In genomic region chr1:39398278-39399010, GRCh38 we compare ENCODE assay signal across 8 cellular contexts.
DNase-seq lines count a peak whose midpoint lies in the region; ATAC-seq and TF ChIP-seq lines count a peak whose summit lies in the region.

No MANE protein-coding gene starts in this region.

- H3K36me3 ChIP-seq in Caco-2 (ENCODE audit: control insufficient read depth, insufficient read depth, low read length) (no peaks in the 10 kb centered on the region), esophagus (ENCODE audit: control insufficient read depth in 2 of 2, insufficient read depth in 2 of 2, low read length in 1 of 2) (peaks cover 0 to 2% of the 10 kb centered on the region in 2 donors)
- H3K36me3 ChIP-seq in naive thymus-derived CD4-positive, alpha-beta T cell (ENCODE audit: control insufficient read depth in 2 of 3, insufficient read depth in 3 of 3, low read length in 3 of 3), result peaks cover 0 to 4% (median 0%) of the 10 kb centered on the region in 3 experiments

- H3K9me3 Mint-ChIP-seq in Caco-2 (ENCODE audit: unreplicated experiment) (no peaks in the 10 kb centered on the region), type B pancreatic cell (no peaks in the 10 kb centered on the region)
- peaks cover 0 to 1% (median 0%) of the 10 kb centered on the region in 11 donors for H3K9me3 Mint-ChIP-seq in naive thymus-derived CD4-positive, alpha-beta T cell

- BruUV-seq in Caco-2 (replicated peaks; lab: Mats Ljungman, UMichigan), result no TSS peak

- H3K27me3 Mint-ChIP-seq in Caco-2 (ENCODE audit: insufficient read depth, unreplicated experiment) (no peaks in the 10 kb centered on the region), type B pancreatic cell (no peaks in the 10 kb centered on the region)
- H3K27me3 Mint-ChIP-seq in naive thymus-derived CD4-positive, alpha-beta T cell, result no peaks in the 10 kb centered on the region

- H3K4me3 Mint-ChIP-seq in Caco-2 (ENCODE audit: unreplicated experiment) (no peak overlapping the region), type B pancreatic cell (peak overlapping the region; percentile 77)
- H3K4me3 Mint-ChIP-seq in naive thymus-derived CD4-positive, alpha-beta T cell, result peak overlapping the region in 9 of 10 donors; percentile 8 to 66 (median 53)

- TF ChIP-seq CTCF in Caco-2 (IDR thresholded peaks at IDR 0.05; ENCODE audit: insufficient read depth in 1 of 2, low read depth in 1 of 2, low read length in 1 of 2, severe bottlenecking in 1 of 2, unreplicated experiment in 1 of 2), result no peak
- no peak for TF ChIP-seq CTCF in type B pancreatic cell (conservative IDR thresholded peaks at IDR 0.05)

- CTCF ChIA-PET in Caco-2 (lab: Charles Lee), result interaction anchor here (0.7 to 1.2 kb wide), 3 partner anchors 9 to 12 kb away, joined by 4 to 6 read pairs (median 4); no protein-coding TSS in a partner anchor
- CTCF ChIA-PET in naive thymus-derived CD4-positive, alpha-beta T cell (lab: Charles Lee), result interaction anchor here (0.7 to 2.0 kb wide), 3 partner anchors 10 to 409 kb away, joined by 3 to 6 read pairs (median 3); no protein-coding TSS in a partner anchor

- H3K27ac Mint-ChIP-seq in Caco-2 (ENCODE audit: unreplicated experiment), result peak overlapping the region; percentile 48
- H3K27ac Mint-ChIP-seq in naive thymus-derived CD4-positive, alpha-beta T cell, result peak overlapping the region in 8 of 9 donors; percentile 15 to 70 (median 38)
- H3K27ac Mint-ChIP-seq in type B pancreatic cell, result peak overlapping the region; percentile 99

- H3K36me3 Mint-ChIP-seq in Caco-2 (ENCODE audit: insufficient read depth, unreplicated experiment), result no peaks in the 10 kb centered on the region
- H3K36me3 Mint-ChIP-seq in naive thymus-derived CD4-positive, alpha-beta T cell, result peaks cover 0 to 9% (median 7%) of the 10 kb centered on the region in 5 donors
- H3K36me3 Mint-ChIP-seq in type B pancreatic cell, result no peaks in the 10 kb centered on the region

- H3K4me1 Mint-ChIP-seq in Caco-2 (ENCODE audit: low read depth, unreplicated experiment), result peaks cover 11% of the 10 kb centered on the region
- H3K4me1 Mint-ChIP-seq in naive thymus-derived CD4-positive, alpha-beta T cell, result peaks cover 48 to 74% (median 70%) of the 10 kb centered on the region in 7 donors
- H3K4me1 Mint-ChIP-seq in type B pancreatic cell (ENCODE audit: unreplicated experiment), result peaks cover 60% of the 10 kb centered on the region

- ATAC-seq in naive thymus-derived CD4-positive, alpha-beta T cell, result peak; percentile 87

- H3K9me3 ChIP-seq in Caco-2 (no peaks in the 10 kb centered on the region), esophagus (ENCODE audit: control insufficient read depth in 2 of 2, insufficient read depth in 1 of 2, low read depth in 1 of 2, low read length in 1 of 2) (no peaks in the 10 kb centered on the region)
- H3K9me3 ChIP-seq in naive thymus-derived CD4-positive, alpha-beta T cell (ENCODE audit: control insufficient read depth in 2 of 3, low read length in 3 of 3), result no peaks in the 10 kb centered on the region

- H3K27me3 ChIP-seq in Caco-2 (replicated peaks; ENCODE audit: control insufficient read depth, insufficient read depth, low read length) (no peaks in the 10 kb centered on the region), esophagus (ENCODE audit: control insufficient read depth in 1 of 2, insufficient read depth in 2 of 2, low read length in 2 of 2) (no peaks in the 10 kb centered on the region)
- no peaks in the 10 kb centered on the region for H3K27me3 ChIP-seq in naive thymus-derived CD4-positive, alpha-beta T cell (ENCODE audit: control insufficient read depth in 2 of 2, insufficient read depth in 2 of 2, low read length in 2 of 2)

- WGBS in esophagus, 2 donors, result 40 to 44% methylated on average over 6 of the region's 6 CpGs

- peak; percentile 54 to 69 for DNase-seq in Caco-2
- DNase-seq in HuH-7 (ENCODE audit: low spot score), result peak; percentile 42
- DNase-seq in activated CD4-positive, alpha-beta T cell treated with anti-CD3 and anti-CD28 coated beads for 48 hours, result peak; percentile 52
- peak in 1 of 9 donors; percentile 11 for DNase-seq in naive thymus-derived CD4-positive, alpha-beta T cell
- DNase-seq in type B pancreatic cell (ENCODE audit: extremely low spot score, unreplicated experiment), result no peak
- no peak for DNase-seq in NCI-H1092 (lab: John Stamatoyannopoulos, UW)
- no peak for DNase-seq in erythroblast (lab: John Stamatoyannopoulos, UW)

- H3K4me3 ChIP-seq in Caco-2 (ENCODE audit: low read depth, low read length), result no peak overlapping the region
- H3K4me3 ChIP-seq in esophagus (ENCODE audit: low read depth in 1 of 2, low read length in 2 of 2), result no peak overlapping the region
- no peak overlapping the region for H3K4me3 ChIP-seq in naive thymus-derived CD4-positive, alpha-beta T cell (ENCODE audit: low read length)

- POLR2A ChIA-PET in Caco-2 (lab: Charles Lee), result interaction anchor here (0.6 to 1.3 kb wide), 2 partner anchors 9 to 595 kb away, joined by 3 read pairs; no protein-coding TSS in a partner anchor
- POLR2A ChIA-PET in naive thymus-derived CD4-positive, alpha-beta T cell (lab: Charles Lee), result interaction anchor here (1.7 kb wide), 1 partner anchor 11 kb away, joined by 9 read pairs; no protein-coding TSS in a partner anchor

- TF ChIP-seq POLR2A in erythroblast (IDR thresholded peaks at IDR 0.05; ENCODE audit: low read length), result no peak

- intact Hi-C loops in Caco-2 (cut with micrococcal nuclease; ENCODE audit: unreplicated experiment), result loop anchor here (1.0 kb wide), 1 partner anchor 10 kb away; no protein-coding TSS in a partner anchor
- intact Hi-C loops in naive thymus-derived CD4-positive, alpha-beta T cell (cut with micrococcal nuclease), result no loop called here

- H3K4me1 ChIP-seq in Caco-2 (peaks cover 32% of the 10 kb centered on the region), esophagus (ENCODE audit: control insufficient read depth in 2 of 2, insufficient read depth in 2 of 2, low read length in 1 of 2) (peaks cover 3% of the 10 kb centered on the region in 2 donors)
- peaks cover 23 to 39% of the 10 kb centered on the region in 2 donors for H3K4me1 ChIP-seq in naive thymus-derived CD4-positive, alpha-beta T cell (ENCODE audit: control insufficient read depth in 2 of 2, insufficient read depth in 2 of 2, low read length in 2 of 2)

- peak overlapping the region; percentile 71 to 90 for H3K27ac ChIP-seq in esophagus (ENCODE audit: low read depth in 2 of 2, low read length in 1 of 2)
- H3K27ac ChIP-seq in naive thymus-derived CD4-positive, alpha-beta T cell (ENCODE audit: low read depth, low read length), result no peak overlapping the region

Comparison
In these comparisons a context has a peak if more than half of its experiments do, and no peak if none do; other contexts are left out.
1. DNase-seq: peak in Caco-2 (2 of 2), HuH-7 (single experiment) and activated CD4-positive, alpha-beta T cell treated with anti-CD3 and anti-CD28 coated beads for 48 hours (single experiment); none in type B pancreatic cell (single experiment), NCI-H1092 (single experiment) and erythroblast (0 of 2).
2. H3K27ac Mint-ChIP-seq: peak in every context shown above with its lines; median percentile 99 in type B pancreatic cell; 48 in Caco-2; 38 in naive thymus-derived CD4-positive, alpha-beta T cell.